32 cellular contexts compared by ENCODE assay signal in the genomic region with DNA sequence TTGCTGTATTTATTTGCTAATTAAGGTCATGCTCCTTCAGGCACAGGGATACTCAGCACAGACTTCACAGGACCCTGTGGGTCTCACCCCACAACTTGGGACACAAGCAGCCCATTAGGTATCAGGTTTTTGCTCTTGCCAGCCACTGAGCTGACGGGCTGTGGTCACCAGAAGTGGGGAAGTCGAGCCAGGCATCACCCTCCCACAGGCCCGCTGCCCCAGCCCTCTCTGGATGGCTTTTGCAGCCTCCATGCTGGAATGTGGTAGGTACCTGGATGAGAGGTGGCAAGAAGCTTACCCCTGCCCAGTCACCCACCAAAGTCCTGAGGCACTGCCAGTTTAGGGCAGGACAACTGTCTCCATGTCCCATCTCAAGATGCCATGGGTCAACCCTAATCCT.
"Had no signal": no experiment of that assay in that cellular context is flagged by ENCODE, and none has a peak within 500 bp of the region (broad histone marks: within the 10 kb centered on the region; RNA-seq: fewer than 3 reads in every experiment).

No MANE protein-coding gene starts in this region.

- H3K4me3 ChIP-seq: adrenal gland, body of pancreas, esophagus squamous epithelium, gastroesophageal sphincter had no signal

- H3K27me3 Mint-ChIP-seq: activated CD4-positive, alpha-beta memory T cell treated with anti-CD3 and anti-CD28 coated beads for 36 hours; activated CD8-positive, alpha-beta memory T cell treated with anti-CD3 and anti-CD28 coated beads, Interleukin-2, amount 10 ng/mL, durations not matched to agents 7 days and 5 days; activated naive CD4-positive, alpha-beta T cell treated with anti-CD3 and anti-CD28 coated beads, Interleukin-2, amount 50 U/mL, for 24 hours; activated naive CD8-positive, alpha-beta T cell treated with anti-CD3 and anti-CD28 coated beads for 36 hours; activated naive CD8-positive, alpha-beta T cell treated with anti-CD3 and anti-CD28 coated beads, Interleukin-2, amount 50 U/mL, for 24 hours; T-helper 17 cell had no signal

- H3K9me3 Mint-ChIP-seq: activated CD4-positive, alpha-beta memory T cell treated with anti-CD3 and anti-CD28 coated beads for 36 hours; activated naive CD4-positive, alpha-beta T cell treated with anti-CD3 and anti-CD28 coated beads for 36 hours; activated naive CD8-positive, alpha-beta T cell treated with anti-CD3 and anti-CD28 coated beads for 36 hours; activated T-helper 1 cell treated with anti-CD3 and anti-CD28 coated beads, Interleukin-12 subunit alpha, Interleukin-12 subunit beta, Interleukin-2, Interleukin-4 antibody, amounts not matched to agents 30 ng/mL and 10 ng/mL and 1 ng/mL, durations not matched to agents 14 hours and 24 hours and 36 hours; activated T-helper 2 cell treated with anti-CD3 and anti-CD28 coated beads, Interferon-gamma antibody, Interleukin-2, Interleukin-4, amounts not matched to agents 10 μg/mL and 5 μg/mL and 100 μg/mL, durations not matched to agents 14 hours and 24 hours and 36 hours; T-helper 2 cell treated with Interferon-gamma antibody and Interleukin-4, amounts not matched to agents 5 μg/mL and 100 μg/mL, for 36 hours had no signal

- ATAC-seq: activated CD8-positive, alpha-beta memory T cell treated with anti-CD3 and anti-CD28 coated beads, Interleukin-2, amount 10 ng/mL, durations not matched to agents 7 days and 5 days; activated CD8-positive, alpha-beta T cell treated with anti-CD3 and anti-CD28 coated beads, Interleukin-2, amount 10 ng/mL, durations not matched to agents 7 days and 5 days; activated naive CD8-positive, alpha-beta T cell treated with anti-CD3 and anti-CD28 coated beads, Interleukin-2, amount 50 U/mL, for 24 hours; body of pancreas; gastroesophageal sphincter; T-helper 17 cell had no signal

- H3K36me3 ChIP-seq: adrenal gland, WERI-Rb-1 had no signal

- H3K27ac Mint-ChIP-seq: activated CD4-positive, alpha-beta memory T cell treated with anti-CD3 and anti-CD28 coated beads for 36 hours; activated CD8-positive, alpha-beta memory T cell treated with anti-CD3 and anti-CD28 coated beads, Interleukin-2, amount 10 ng/mL, durations not matched to agents 7 days and 5 days; activated CD8-positive, alpha-beta T cell treated with anti-CD3 and anti-CD28 coated beads, Interleukin-2, amount 10 ng/mL, durations not matched to agents 7 days and 5 days; activated naive CD4-positive, alpha-beta T cell treated with anti-CD3 and anti-CD28 coated beads for 36 hours; activated naive CD4-positive, alpha-beta T cell treated with anti-CD3 and anti-CD28 coated beads, Interleukin-2, amount 50 U/mL, for 24 hours; activated naive CD8-positive, alpha-beta T cell treated with anti-CD3 and anti-CD28 coated beads for 36 hours; activated naive CD8-positive, alpha-beta T cell treated with anti-CD3 and anti-CD28 coated beads, Interleukin-2, amount 50 U/mL, for 24 hours; activated T-helper 1 cell treated with anti-CD3 and anti-CD28 coated beads, Interleukin-12 subunit alpha, Interleukin-12 subunit beta, Interleukin-2, Interleukin-4 antibody, amounts not matched to agents 30 ng/mL and 10 ng/mL and 1 ng/mL, durations not matched to agents 14 hours and 24 hours and 36 hours; activated T-helper 2 cell treated with anti-CD3 and anti-CD28 coated beads, Interferon-gamma antibody, Interleukin-2, Interleukin-4, amounts not matched to agents 10 μg/mL and 5 μg/mL and 100 μg/mL, durations not matched to agents 14 hours and 24 hours and 36 hours; T-helper 17 cell; T-helper 2 cell treated with Interferon-gamma antibody and Interleukin-4, amounts not matched to agents 5 μg/mL and 100 μg/mL, for 36 hours had no signal

- H3K27ac ChIP-seq: adrenal gland, body of pancreas, epithelial cell of prostate, esophagus squamous epithelium, gastroesophageal sphincter, WERI-Rb-1 had no signal

- DNase-seq: activated CD4-positive, alpha-beta memory T cell treated with anti-CD3 and anti-CD28 coated beads for 36 hours; activated CD4-positive, alpha-beta T cell treated with anti-CD3 and anti-CD28 coated beads for 1 hour; activated CD4-positive, alpha-beta T cell treated with anti-CD3 and anti-CD28 coated beads for 4 hours; activated CD4-positive, CD25-positive, alpha-beta regulatory T cell; activated CD8-positive, alpha-beta memory T cell treated with anti-CD3 and anti-CD28 coated beads, Interleukin-2, amount 10 ng/mL, durations not matched to agents 7 days and 5 days; activated CD8-positive, alpha-beta memory T cell treated with anti-CD3 and anti-CD28 coated beads, Interleukin-2, amount 50 U/mL, for 4 hours; activated CD8-positive, alpha-beta T cell treated with anti-CD3 and anti-CD28 coated beads, Interleukin-2, amount 10 ng/mL, durations not matched to agents 7 days and 5 days; activated effector memory CD4-positive, alpha-beta T cell treated with anti-CD3 and anti-CD28 coated beads, Interleukin-2, amount 50 U/mL, for 16 hours; activated naive CD4-positive, alpha-beta T cell treated with anti-CD3 and anti-CD28 coated beads for 36 hours; activated naive CD8-positive, alpha-beta T cell treated with anti-CD3 and anti-CD28 coated beads for 36 hours; activated naive CD8-positive, alpha-beta T cell treated with anti-CD3 and anti-CD28 coated beads, Interleukin-2, amount 50 U/mL, for 24 hours; activated T-cell treated with anti-CD3 and anti-CD28 coated beads, Interleukin-2, amount 50 U/mL, for 1 hour; activated T-cell treated with anti-CD3 and anti-CD28 coated beads, Interleukin-2, amount 50 U/mL, for 48 hours; adrenal gland; amygdala; aorta; body of pancreas; caudate nucleus; effector CD8-positive, alpha-beta T cell; esophagus squamous epithelium; foreskin melanocyte; head of caudate nucleus; T-helper 1 cell; T-helper 17 cell; T1000; WERI-Rb-1 had no signal

- H3K4me1 ChIP-seq: adrenal gland, body of pancreas, esophagus squamous epithelium, gastroesophageal sphincter had no signal

- H3K4me1 Mint-ChIP-seq: activated naive CD4-positive, alpha-beta T cell treated with anti-CD3 and anti-CD28 coated beads, Interleukin-2, amount 50 U/mL, for 24 hours; activated naive CD8-positive, alpha-beta T cell treated with anti-CD3 and anti-CD28 coated beads for 36 hours; activated naive CD8-positive, alpha-beta T cell treated with anti-CD3 and anti-CD28 coated beads, Interleukin-2, amount 50 U/mL, for 24 hours; T-helper 17 cell had no signal

- H3K27me3 ChIP-seq: adrenal gland, body of pancreas, esophagus squamous epithelium, gastroesophageal sphincter had no signal

- H3K4me3 Mint-ChIP-seq: activated CD4-positive, alpha-beta memory T cell treated with anti-CD3 and anti-CD28 coated beads for 36 hours; activated CD8-positive, alpha-beta memory T cell treated with anti-CD3 and anti-CD28 coated beads, Interleukin-2, amount 10 ng/mL, durations not matched to agents 7 days and 5 days; activated CD8-positive, alpha-beta T cell treated with anti-CD3 and anti-CD28 coated beads, Interleukin-2, amount 10 ng/mL, durations not matched to agents 7 days and 5 days; activated naive CD4-positive, alpha-beta T cell treated with anti-CD3 and anti-CD28 coated beads for 36 hours; activated naive CD4-positive, alpha-beta T cell treated with anti-CD3 and anti-CD28 coated beads, Interleukin-2, amount 50 U/mL, for 24 hours; activated naive CD8-positive, alpha-beta T cell treated with anti-CD3 and anti-CD28 coated beads for 36 hours; activated naive CD8-positive, alpha-beta T cell treated with anti-CD3 and anti-CD28 coated beads, Interleukin-2, amount 50 U/mL, for 24 hours; activated T-helper 1 cell treated with anti-CD3 and anti-CD28 coated beads, Interleukin-12 subunit alpha, Interleukin-12 subunit beta, Interleukin-2, Interleukin-4 antibody, amounts not matched to agents 30 ng/mL and 10 ng/mL and 1 ng/mL, durations not matched to agents 14 hours and 24 hours and 36 hours; T-helper 17 cell; T-helper 2 cell treated with Interferon-gamma antibody and Interleukin-4, amounts not matched to agents 5 μg/mL and 100 μg/mL, for 36 hours had no signal

- H3K9me3 ChIP-seq: adrenal gland, body of pancreas, esophagus squamous epithelium, gastroesophageal sphincter had no signal
